ENCODE assay signal across 8 cellular contexts in genomic region chr13:73058432-73058740, GRCh38. TPM values are rescaled to one million over a fixed set of nuclear protein-coding genes. Genes with fewer than 3 reads are reported as not detected.
DNase-seq lines count a peak whose midpoint lies in the region; ATAC-seq, FAIRE-seq and TF ChIP-seq lines count a peak whose summit lies in the region.

No MANE protein-coding gene starts in this region.

- H3K27me3 Mint-ChIP-seq in Calu3 (ENCODE audit: unreplicated experiment): no peaks in the 10 kb centered on the region

- DNase-seq in Calu3: no peak
- no peak for DNase-seq in Jurkat, Clone E6-1 (ENCODE audit: low read depth, low spot score)
- DNase-seq in endothelial cell of umbilical vein (ENCODE audit: low read depth, low spot score): no peak
- DNase-seq in retinal pigment epithelial cell (ENCODE audit: low read depth): no peak
- no peak for DNase-seq in DMS 273 (lab: John Stamatoyannopoulos, UW; ENCODE audit: unreplicated experiment)
- no peak for DNase-seq in A172 (ENCODE audit: low spot score)
- DNase-seq in stimulated activated CD4-positive, alpha-beta T cell treated with anti-CD3 and anti-CD28 coated beads, Interleukin-2, amount 100 ng/mL, for 24 hours: no peak

- H3K4me1 Mint-ChIP-seq in Calu3 (ENCODE audit: low read depth, unreplicated experiment): peaks cover 8% of the 10 kb centered on the region

- peak overlapping the region; percentile 86 for H2AFZ ChIP-seq in endothelial cell of umbilical vein (ENCODE audit: low read depth, low read length)

- H3K4me2 ChIP-seq in endothelial cell of umbilical vein (ENCODE audit: insufficient read depth, low read length): peak overlapping the region; percentile 79

- H3K27ac ChIP-seq in endothelial cell of umbilical vein (ENCODE audit: insufficient read depth, low read depth, low read length): no peak overlapping the region

- peak overlapping the region; percentile 48 for H3K9ac ChIP-seq in endothelial cell of umbilical vein (replicated peaks; ENCODE audit: extremely low read depth, insufficient read depth, low read length)

- FAIRE-seq in endothelial cell of umbilical vein (lab: Jason Lieb, UNC): no peak

- no peak for TF ChIP-seq POLR2A in endothelial cell of umbilical vein (IDR thresholded peaks at IDR 0.05; ENCODE audit: low read depth, low read length)

- H3K4me1 ChIP-seq in endothelial cell of umbilical vein (ENCODE audit: control insufficient read depth, extremely low read depth, insufficient read depth, low read length): peaks cover 37% of the 10 kb centered on the region

- H3K9me3 ChIP-seq in endothelial cell of umbilical vein (replicated peaks; ENCODE audit: control insufficient read depth, insufficient read depth, low read length): no peaks in the 10 kb centered on the region

- POLR2A ChIA-PET in endothelial cell of umbilical vein (lab: Charles Lee): interaction anchor here (0.6 kb wide), 2 partner anchors 31 to 140 kb away, joined by 4 to 5 read pairs; no protein-coding TSS in a partner anchor

- BruUV-seq in Calu3 (replicated peaks; lab: Mats Ljungman, UMichigan) (no TSS peak), endothelial cell of umbilical vein (replicated peaks; lab: Mats Ljungman, UMichigan) (no TSS peak)

- H3K27ac Mint-ChIP-seq in Calu3 (ENCODE audit: unreplicated experiment): peak overlapping the region; percentile 87

- no peaks in the 10 kb centered on the region for H3K27me3 ChIP-seq in endothelial cell of umbilical vein (ENCODE audit: control insufficient read depth in 2 of 2, insufficient read depth in 2 of 2, low read length in 2 of 2)

- intact Hi-C loops in Calu3 (cut with micrococcal nuclease; ENCODE audit: unreplicated experiment) (loop anchor here (10.0 kb wide), 1 partner anchor 94 kb away; no protein-coding TSS in a partner anchor), endothelial cell of umbilical vein (cut with micrococcal nuclease) (loop anchor here (1.0 to 5.0 kb wide), 4 partner anchors 32 to 618 kb away; partner anchors contain the start of gene DIS3)

- H3K36me3 ChIP-seq in endothelial cell of umbilical vein (ENCODE audit: control insufficient read depth in 2 of 2, extremely low read depth in 1 of 2, insufficient read depth in 2 of 2, low read length in 2 of 2): no peaks in the 10 kb centered on the region

- H3K36me3 Mint-ChIP-seq in Calu3 (ENCODE audit: insufficient read depth, unreplicated experiment): peaks cover 49% of the 10 kb centered on the region

- peak overlapping the region; percentile 42 for H3K4me3 ChIP-seq in Jurkat, Clone E6-1 (ENCODE audit: low read length)
- H3K4me3 ChIP-seq in endothelial cell of umbilical vein (replicated peaks in 1 of 3; ENCODE audit: insufficient read depth in 1 of 3, low read depth in 1 of 3, low read length in 3 of 3) (peak overlapping the region; percentile 18 to 53 (median 42)), retinal pigment epithelial cell (ENCODE audit: low read length) (peak overlapping the region; percentile 68)

- TF ChIP-seq CTCF in Calu3 (IDR thresholded peaks at IDR 0.05; ENCODE audit: unreplicated experiment): no peak
- TF ChIP-seq CTCF in endothelial cell of umbilical vein (IDR thresholded peaks at IDR 0.05; ENCODE audit: extremely low read depth in 1 of 2, insufficient read depth in 1 of 2, low read depth in 1 of 2, low read length in 2 of 2): no peak
- no peak for TF ChIP-seq CTCF in retinal pigment epithelial cell (conservative IDR thresholded peaks at IDR 0.05; ENCODE audit: low read depth, low read length)

- no peaks in the 10 kb centered on the region for H3K9me3 Mint-ChIP-seq in Calu3 (ENCODE audit: low read depth, unreplicated experiment)

- CTCF ChIA-PET in Calu3 (lab: Charles Lee): interaction anchor here (0.6 to 0.8 kb wide), 2 partner anchors 17 to 218 kb away, joined by 3 read pairs; no protein-coding TSS in a partner anchor
- CTCF ChIA-PET in endothelial cell of umbilical vein (lab: Charles Lee): interaction anchor here (0.7 to 1.6 kb wide), 5 partner anchors 30 to 626 kb away, joined by 3 to 5 read pairs (median 3); no protein-coding TSS in a partner anchor

- dilution Hi-C loops in endothelial cell of umbilical vein (cut with MboI; ENCODE audit: extremely low pct_ligation_motif_present, low sequenced_read_pairs): no loop called here

- peak overlapping the region; percentile 83 for H3K4me3 Mint-ChIP-seq in Calu3 (ENCODE audit: low read depth, unreplicated experiment)

- no peaks in the 10 kb centered on the region for H3K9me1 ChIP-seq in endothelial cell of umbilical vein (replicated peaks; ENCODE audit: control insufficient read depth, extremely low read depth, insufficient read depth, low read length)

- no peaks in the 10 kb centered on the region for H3K79me2 ChIP-seq in endothelial cell of umbilical vein (ENCODE audit: control insufficient read depth, insufficient read depth, low read length)

- ATAC-seq in GM21447 (IDR thresholded peaks at IDR 0.05; ENCODE audit: unreplicated experiment): peak; percentile 8

- H4K20me1 ChIP-seq in endothelial cell of umbilical vein (replicated peaks; ENCODE audit: control insufficient read depth, extremely low read depth, insufficient read depth, low read length): no peaks in the 10 kb centered on the region

TF ChIP-seq in endothelial cell of umbilical vein, 7 proteins besides CTCF, POLR2A, EP300 and RAD21:
- TF ChIP-seq POLR2AphosphoS5 (IDR thresholded peaks at IDR 0.05; ENCODE audit: insufficient read depth, low read depth, low read length) (no peak), GATA2 (IDR thresholded peaks at IDR 0.05; ENCODE audit: insufficient read depth, insufficient read length, low read depth, low read length) (no peak), FOS (IDR thresholded peaks at IDR 0.05; ENCODE audit: borderline replicate concordance, insufficient read depth, low read length) (no peak)

RNA-seq across cellular contexts. Expression of gene KLF5, which starts 0.4 kb away (rescaled TPM):
- total RNA-seq in Calu3 (2022) (121 and 136 TPM in 2 replicates), endothelial cell of umbilical vein (1.7 and 1.9 TPM in 2 replicates)
- polyA plus RNA-seq in Jurkat, Clone E6-1 (2012; ENCODE audit: insufficient read depth, insufficient read length): 4.8 TPM
- 3.4 and 4.0 TPM in 2 replicates for polyA plus RNA-seq in endothelial cell of umbilical vein
- 2.8 and 2.9 TPM in 2 replicates for polyA plus RNA-seq in endothelial cell of umbilical vein (2011; cell fraction: cytosol; rRNA removed)
- 6.2 and 6.7 TPM in 2 replicates for polyA plus RNA-seq in endothelial cell of umbilical vein (2011; cell fraction: nucleus; rRNA removed)
- 3.1 and 5.2 TPM in 2 replicates for polyA plus RNA-seq in endothelial cell of umbilical vein (2012)
- 4.5 and 4.8 TPM in 2 replicates for polyA minus RNA-seq in endothelial cell of umbilical vein
- polyA minus RNA-seq in endothelial cell of umbilical vein (2011; cell fraction: cytosol; rRNA and poly(A)+ RNA removed): 203 TPM
- 9.9 and 13.9 TPM in 2 replicates for polyA minus RNA-seq in endothelial cell of umbilical vein (2011; cell fraction: nucleus; rRNA and poly(A)+ RNA removed)
- total RNA-seq in A172 (2014; rRNA removed; shearing (Covaris generic)): 10.4 and 11.5 TPM in 2 replicates
